8 cellular contexts compared by ENCODE assay signal in genomic region chr2:29196792-29197788, GRCh38.
A peak's percentile ranks its signal among the peaks of the same experiment; 100 is the strongest.
DNase-seq lines count a peak whose midpoint lies in the region; TF ChIP-seq lines count a peak whose summit lies in the region.

No MANE protein-coding gene starts in this region.

- DNase-seq in CMK (ENCODE audit: low read depth) (peak; percentile 36), HEK293T (ENCODE audit: extremely low spot score) (peak; percentile 79), NCI-H2196 (lab: John Stamatoyannopoulos, UW; ENCODE audit: unreplicated experiment) (peak; percentile 60), left kidney (ENCODE audit: low read depth, low spot score) (peak; percentile 89), GF-D8 (lab: John Stamatoyannopoulos, UW) (no peak)
- DNase-seq in activated CD4-positive, CD25-positive, alpha-beta regulatory T cell treated with anti-CD3 and anti-CD28 coated beads, Interleukin-2, amount 50 U/mL, for 16 hours (ENCODE audit: low read depth, low spot score), result peak; percentile 64
- peak; percentile 58 for DNase-seq in central memory CD4-positive, alpha-beta T cell
- DNase-seq in stimulated activated CD4-positive, alpha-beta T cell treated with anti-CD3 and anti-CD28 coated beads, TNF-alpha, amount 100 ng/mL, for 1 hour (ENCODE audit: low read depth in 3 of 3, low spot score in 1 of 3), result peak; percentile 31 to 69 (median 52)

- POLR2A ChIA-PET in HEK293T (lab: Yijun Ruan, JAX), result interaction anchor here (0.6 kb wide), 1 partner anchor 804 kb away, joined by 4 read pairs; the partner anchor contains the start of gene FOSL2

- CTCF ChIA-PET in HEK293T (lab: Yijun Ruan, JAX), result no interaction called here

TF ChIP-seq in HEK293T, 16 proteins besides CTCF, POLR2A, EP300 and RAD21:
- TF ChIP-seq PKNOX1 (IDR thresholded peaks at IDR 0.05) (peak; percentile 10; the same call in 1 of the 2 replicates), SUZ12 (IDR thresholded peaks at IDR 0.05) (no peak)
